In genomic region chr2:211248841-211249240, GRCh38 we compare ENCODE assay signal across 1 cellular context.
TF ChIP-seq lines count a peak whose summit lies in the region.

No MANE protein-coding gene starts in this region.

TF ChIP-seq in GM23338, 12 proteins besides CTCF, POLR2A, EP300 and RAD21 (continued from another document):
- TF ChIP-seq ZNF462 (CRISPR knock-in tag; IDR thresholded peaks at IDR 0.05) (no peak), EZH2 (IDR thresholded peaks at IDR 0.05; ENCODE audit: low read depth, unreplicated experiment) (no peak), ZNF331 (CRISPR knock-in tag; IDR thresholded peaks at IDR 0.05; ENCODE audit: low read depth) (no peak)
